ENCODE assay signal across 12 cellular contexts in the genomic region with DNA sequence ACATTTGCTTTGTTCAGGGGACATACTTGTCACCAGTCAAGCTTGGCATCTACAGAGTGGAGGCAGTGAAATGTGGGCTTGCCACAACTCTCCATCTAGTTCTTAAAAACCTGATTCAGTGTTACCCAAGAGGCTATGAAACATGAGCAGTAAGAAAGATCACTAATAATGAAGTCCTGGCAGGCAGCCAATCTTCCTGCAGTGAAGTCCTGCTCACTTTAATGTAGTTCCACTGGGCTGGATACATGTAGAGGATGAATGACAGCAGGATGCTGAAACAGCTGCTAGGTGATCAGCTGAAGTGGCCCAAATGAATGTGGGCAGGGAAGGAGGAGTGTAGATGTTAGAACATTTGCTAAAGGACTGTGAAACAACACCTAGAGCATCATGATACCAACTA.
DNase-seq lines count a peak whose midpoint lies in the region; ATAC-seq and TF ChIP-seq lines count a peak whose summit lies in the region.
"Had no signal": no experiment of that assay in that cellular context is flagged by ENCODE, and none has a peak within 500 bp of the region (broad histone marks: within the 10 kb centered on the region; RNA-seq: fewer than 3 reads in every experiment).

No MANE protein-coding gene starts in this region.

- no peak overlapping the region for H3K9ac ChIP-seq in neuronal stem cell (ENCODE audit: low read depth, low read length, poor library complexity)
- H3K9ac ChIP-seq in colonic mucosa (ENCODE audit: low read depth in 2 of 2, low read length in 2 of 2), result no peak overlapping the region
- H3K9ac ChIP-seq: SK-N-SH had no signal

- no peak overlapping the region for H2BK15ac ChIP-seq in neuronal stem cell (ENCODE audit: low read length)

- no peaks in the 10 kb centered on the region for H3K79me1 ChIP-seq in neuronal stem cell (ENCODE audit: low read depth, low read length)

- H2BK12ac ChIP-seq in neuronal stem cell (ENCODE audit: low read length), result no peak overlapping the region

- peak overlapping the region; percentile 24 for H2AFZ ChIP-seq in neuronal stem cell (ENCODE audit: low read length)

- no peak overlapping the region for H3K14ac ChIP-seq in neuronal stem cell (ENCODE audit: low read length)

- H3K27me3 ChIP-seq in neuronal stem cell (ENCODE audit: control insufficient read depth in 3 of 3, insufficient read depth in 3 of 3, low read depth in 1 of 3, low read length in 3 of 3) (no peaks in the 10 kb centered on the region), ovary (no peaks in the 10 kb centered on the region), colonic mucosa (no peaks in the 10 kb centered on the region)
- H3K27me3 ChIP-seq: gastroesophageal sphincter had no signal

- intact Hi-C loops in ovary (cut with DNase I) (no loop called here), colonic mucosa (cut with DNase I) (no loop called here)

- H3K36me3 ChIP-seq in neuronal stem cell (replicated peaks in 1 of 2; ENCODE audit: control insufficient read depth in 2 of 2, insufficient read depth in 2 of 2, low read length in 2 of 2) (no peaks in the 10 kb centered on the region), ovary (no peaks in the 10 kb centered on the region), colonic mucosa (no peaks in the 10 kb centered on the region)
- H3K36me3 ChIP-seq: gastroesophageal sphincter had no signal

- H3K9me3 ChIP-seq in neuronal stem cell (replicated peaks in 1 of 2; ENCODE audit: control insufficient read depth in 2 of 2, insufficient read depth in 1 of 2, low read depth in 1 of 2, low read length in 2 of 2), result no peaks in the 10 kb centered on the region
- H3K9me3 ChIP-seq in ovary, result no peaks in the 10 kb centered on the region
- no peaks in the 10 kb centered on the region for H3K9me3 ChIP-seq in colonic mucosa
- H3K9me3 ChIP-seq: gastroesophageal sphincter, SK-N-SH had no signal

- H3K4me3 ChIP-seq in neuronal stem cell (ENCODE audit: low read length in 2 of 2), result no peak overlapping the region
- no peak overlapping the region for H3K4me3 ChIP-seq in ovary
- no peak overlapping the region for H3K4me3 ChIP-seq in colonic mucosa
- H3K4me3 ChIP-seq: gastroesophageal sphincter had no signal

- no peak overlapping the region for H2AK5ac ChIP-seq in neuronal stem cell (ENCODE audit: low read depth, low read length)

- no peak for ATAC-seq in GM18520 (IDR thresholded peaks at IDR 0.05; ENCODE audit: unreplicated experiment)
- ATAC-seq: gastroesophageal sphincter had no signal

- no peak overlapping the region for H4K8ac ChIP-seq in neuronal stem cell (ENCODE audit: low read depth, low read length)

- no peak overlapping the region for H3K4me2 ChIP-seq in neuronal stem cell (ENCODE audit: insufficient read depth, low read length, poor library complexity, severe bottlenecking)
- H3K4me2 ChIP-seq: SK-N-SH had no signal

- H4K91ac ChIP-seq in neuronal stem cell (ENCODE audit: low read depth, low read length, poor library complexity), result no peak overlapping the region

- TF ChIP-seq EP300 in Ishikawa (IDR thresholded peaks at IDR 0.05; ENCODE audit: borderline replicate concordance) (no peak), ovary (IDR thresholded peaks at IDR 0.05) (no peak)

- no peak overlapping the region for H2BK5ac ChIP-seq in neuronal stem cell (ENCODE audit: low read length)

- H3K27ac ChIP-seq in neuronal stem cell (replicated peaks; ENCODE audit: low read length), result no peak overlapping the region
- no peak overlapping the region for H3K27ac ChIP-seq in ovary
- H3K27ac ChIP-seq in colonic mucosa, result no peak overlapping the region
- H3K27ac ChIP-seq: gastroesophageal sphincter had no signal

- H3K18ac ChIP-seq in neuronal stem cell (ENCODE audit: low read length), result no peak overlapping the region

- DNase-seq in NCI-H2107 treated with DMSO at 0.1 percent for 48 hours (lab: John Stamatoyannopoulos, UW; ENCODE audit: unreplicated experiment), result peak; percentile 92
- peak; percentile 69 for DNase-seq in SHP77 treated with DMSO at 0.1 percent for 48 hours (lab: John Stamatoyannopoulos, UW)
- no peak for DNase-seq in neuronal stem cell (ENCODE audit: low spot score)
- no peak for DNase-seq in ovary
- no peak for DNase-seq in activated CD8-positive, alpha-beta memory T cell treated with anti-CD3 and anti-CD28 coated beads, Interleukin-2, amount 50 U/mL, for 48 hours
- no peak for DNase-seq in colonic mucosa
- DNase-seq: central memory CD4-positive, alpha-beta T cell; GF-D8; SK-N-SH had no signal

- H3K4ac ChIP-seq in neuronal stem cell (ENCODE audit: low read length), result no peak overlapping the region

- TF ChIP-seq RAD21 in Ishikawa (IDR thresholded peaks at IDR 0.05; ENCODE audit: low read depth), result no peak

- H3K4me1 ChIP-seq in neuronal stem cell (ENCODE audit: control insufficient read depth in 2 of 2, insufficient read depth in 1 of 2, low read depth in 1 of 2, low read length in 2 of 2) (peaks cover 0 to 4% of the 10 kb centered on the region in 2 donors), ovary (ENCODE audit: insufficient read depth) (no peaks in the 10 kb centered on the region), colonic mucosa (no peaks in the 10 kb centered on the region)
- H3K4me1 ChIP-seq: gastroesophageal sphincter had no signal

- TF ChIP-seq POLR2A in ovary (IDR thresholded peaks at IDR 0.05), result no peak

- H2BK120ac ChIP-seq in neuronal stem cell (ENCODE audit: low read depth, low read length), result no peak overlapping the region

- no peak for TF ChIP-seq CTCF in ovary (IDR thresholded peaks at IDR 0.05)
- TF ChIP-seq CTCF in colonic mucosa (IDR thresholded peaks at IDR 0.05), result no peak

- no peak overlapping the region for H3K23ac ChIP-seq in neuronal stem cell (ENCODE audit: low read depth, low read length, poor library complexity)

TF ChIP-seq in Ishikawa, 13 proteins besides CTCF, POLR2A, EP300 and RAD21:
- TF ChIP-seq TCF12 (IDR thresholded peaks at IDR 0.05; ENCODE audit: low read depth) (0 out of 2 replicates have a peak, but pooled peaks have one; percentile 16), CEBPB (IDR thresholded peaks at IDR 0.05) (peak; percentile 61), YY1 (IDR thresholded peaks at IDR 0.05; ENCODE audit: low read depth) (no peak), NFIC (IDR thresholded peaks at IDR 0.05) (peak; percentile 83)

Comparison
In these comparisons a context has a peak if more than half of its experiments do, and no peak if none do; other contexts are left out.
1. DNase-seq: peak in NCI-H2107 treated with DMSO at 0.1 percent for 48 hours (single experiment) and SHP77 treated with DMSO at 0.1 percent for 48 hours (single experiment); none in neuronal stem cell (single experiment), ovary (0 of 5), activated CD8-positive, alpha-beta memory T cell treated with anti-CD3 and anti-CD28 coated beads, Interleukin-2, amount 50 U/mL, for 48 hours (single experiment) and colonic mucosa (single experiment).